21 cellular contexts compared by ENCODE assay signal in the genomic region with DNA sequence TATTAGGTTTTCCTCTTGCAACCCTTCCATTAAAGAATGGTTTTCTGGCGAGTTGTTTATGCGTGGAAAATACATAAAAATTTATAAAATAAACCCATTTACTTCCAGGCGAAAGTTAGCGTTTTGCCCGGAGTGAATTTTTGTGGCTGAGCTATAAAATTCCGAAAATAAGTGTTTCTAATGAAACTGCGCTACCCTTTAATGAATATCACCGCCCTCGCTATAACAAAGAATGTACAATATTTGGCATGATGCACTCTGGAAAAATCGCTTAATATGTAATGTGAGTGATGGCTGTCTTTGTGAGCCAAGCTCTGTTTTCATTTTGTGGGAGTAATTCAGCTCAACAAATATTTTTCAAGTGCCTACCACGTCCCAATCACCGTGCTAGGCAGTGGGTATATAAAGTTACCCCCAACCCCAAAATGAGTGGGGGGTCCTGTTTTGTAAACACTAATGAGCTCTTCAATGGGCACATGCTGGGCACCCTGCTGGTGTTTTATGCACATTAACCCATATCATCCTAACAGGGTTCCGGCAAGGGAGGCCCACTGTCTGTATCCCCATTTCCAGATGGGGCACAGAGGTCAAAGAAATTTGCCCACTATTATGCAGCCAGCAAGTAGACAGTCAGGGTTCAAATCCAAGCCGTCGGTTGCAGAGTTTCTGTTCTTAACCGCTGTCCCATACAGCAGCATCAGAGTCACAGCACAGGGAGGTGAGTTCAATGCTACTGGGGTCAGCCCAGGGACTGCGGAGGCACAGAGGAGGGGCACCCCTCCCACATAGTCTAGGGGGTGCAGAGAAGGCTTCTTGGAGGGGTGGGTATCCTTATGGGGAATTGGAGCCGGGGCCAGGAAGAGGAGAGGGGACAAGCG.
A peak's percentile ranks its signal among the peaks of the same experiment; 100 is the strongest.
DNase-seq lines count a peak whose midpoint lies in the region; TF ChIP-seq lines count a peak whose summit lies in the region.
"Had no signal": no experiment of that assay in that cellular context is flagged by ENCODE, and none has a peak within 500 bp of the region (broad histone marks: within the 10 kb centered on the region; RNA-seq: fewer than 3 reads in every experiment).

No MANE protein-coding gene starts in this region.

- dilution Hi-C loops in mammary epithelial cell (cut with HindIII; ENCODE audit: low sequenced_read_pairs): no loop called here

- H3K36me3 ChIP-seq in mammary epithelial cell (ENCODE audit: insufficient read depth, low read length) (no peaks in the 10 kb centered on the region), breast epithelium (no peaks in the 10 kb centered on the region), endodermal cell (ENCODE audit: control insufficient read depth, insufficient read depth, low read length) (no peaks in the 10 kb centered on the region), iPS-20b (ENCODE audit: insufficient read depth, low read depth, low read length) (no peaks in the 10 kb centered on the region), prostate gland (no peaks in the 10 kb centered on the region)
- H3K36me3 ChIP-seq: SJCRH30 had no signal

- H3K36me3 Mint-ChIP-seq in endodermal cell (ENCODE audit: low read depth) (peaks cover 4% of the 10 kb centered on the region), endothelial cell (ENCODE audit: low read depth, unreplicated experiment) (peaks cover 3% of the 10 kb centered on the region)

- H3K4me1 ChIP-seq in mammary epithelial cell (ENCODE audit: insufficient read depth, low read length) (no peaks in the 10 kb centered on the region), breast epithelium (no peaks in the 10 kb centered on the region), endodermal cell (ENCODE audit: control insufficient read depth, insufficient read depth, low read length) (no peaks in the 10 kb centered on the region), iPS-20b (ENCODE audit: insufficient read depth, low read length) (peaks cover 12% of the 10 kb centered on the region; the same call in 1 of the 2 replicates), prostate gland (replicated peaks) (no peaks in the 10 kb centered on the region)
- H3K4me1 ChIP-seq: SJCRH30 had no signal

- H3K9me3 ChIP-seq in mammary epithelial cell (replicated peaks; ENCODE audit: insufficient read depth, low read length) (no peaks in the 10 kb centered on the region), breast epithelium (no peaks in the 10 kb centered on the region), endodermal cell (ENCODE audit: control insufficient read depth, low read length) (no peaks in the 10 kb centered on the region), iPS-20b (ENCODE audit: insufficient read depth, low read depth, low read length) (no peaks in the 10 kb centered on the region), prostate gland (no peaks in the 10 kb centered on the region)
- H3K9me3 ChIP-seq: SJCRH30 had no signal

- H3K79me2 ChIP-seq in mammary epithelial cell (ENCODE audit: insufficient read depth, low read length): no peaks in the 10 kb centered on the region

- TF ChIP-seq POLR2A in breast epithelium (IDR thresholded peaks at IDR 0.05) (no peak), prostate gland (IDR thresholded peaks at IDR 0.05) (no peak)

- H3K4me2 ChIP-seq in mammary epithelial cell (ENCODE audit: insufficient read depth, low read depth, low read length): no peak overlapping the region
- H3K4me2 ChIP-seq: KMS-11, PC-9 had no signal

- BruUV-seq in mammary epithelial cell (replicated peaks; lab: Mats Ljungman, UMichigan): no TSS peak

- H3K4me3 ChIP-seq in mammary epithelial cell (replicated peaks in 1 of 3; ENCODE audit: insufficient read depth in 1 of 3, low read depth in 2 of 3, low read length in 3 of 3) (no peak overlapping the region), breast epithelium (no peak overlapping the region), endodermal cell (ENCODE audit: low read length) (no peak overlapping the region), iPS-20b (ENCODE audit: low read length) (peak overlapping the region; percentile 31; the same call in 1 of the 2 replicates), prostate gland (no peak overlapping the region)
- H3K4me3 ChIP-seq: PC-9, SJCRH30 had no signal

- H2AFZ ChIP-seq in mammary epithelial cell (ENCODE audit: low read depth, low read length): peak overlapping the region; percentile 39
- H2AFZ ChIP-seq: PC-9 had no signal

- H3K27ac Mint-ChIP-seq in endodermal cell (no peak overlapping the region), endothelial cell (ENCODE audit: unreplicated experiment) (no peak overlapping the region)
- H3K27ac Mint-ChIP-seq: B cell; CD4-positive, alpha-beta T cell had no signal

- CTCF ChIA-PET in mammary epithelial cell (lab: Charles Lee; ENCODE audit: low non-redundant PET): interaction anchor here (0.6 kb wide), 1 partner anchor 704 kb away, joined by 4 read pairs; no protein-coding TSS in a partner anchor

- H3K27ac ChIP-seq in mammary epithelial cell (ENCODE audit: insufficient read depth, low read depth, low read length): no peak overlapping the region
- H3K27ac ChIP-seq in breast epithelium: no peak overlapping the region
- no peak overlapping the region for H3K27ac ChIP-seq in endodermal cell (ENCODE audit: low read depth, low read length)
- H3K27ac ChIP-seq in iPS-20b (ENCODE audit: low read length): no peak overlapping the region
- no peak overlapping the region for H3K27ac ChIP-seq in prostate gland
- H3K27ac ChIP-seq: 22Rv1, KMS-11, PC-9, SJCRH30 had no signal

- no peak overlapping the region for H3K4me3 Mint-ChIP-seq in endodermal cell
- no peak overlapping the region for H3K4me3 Mint-ChIP-seq in endothelial cell (ENCODE audit: unreplicated experiment)
- H3K4me3 Mint-ChIP-seq: B cell; CD4-positive, alpha-beta T cell had no signal

- H3K4me1 Mint-ChIP-seq in endodermal cell: peaks cover 28% of the 10 kb centered on the region
- H3K4me1 Mint-ChIP-seq in endothelial cell (ENCODE audit: unreplicated experiment): peaks cover 21% of the 10 kb centered on the region
- H3K4me1 Mint-ChIP-seq: B cell had no signal

- no peaks in the 10 kb centered on the region for H3K27me3 ChIP-seq in mammary epithelial cell (ENCODE audit: insufficient read depth, low read length)
- no peaks in the 10 kb centered on the region for H3K27me3 ChIP-seq in breast epithelium
- no peaks in the 10 kb centered on the region for H3K27me3 ChIP-seq in endodermal cell (ENCODE audit: control insufficient read depth, insufficient read depth, low read length, poor library complexity, severe bottlenecking)
- H3K27me3 ChIP-seq in iPS-20b (ENCODE audit: insufficient read depth, low read length): peaks cover 24% of the 10 kb centered on the region; the same call in 1 of the 2 replicates
- H3K27me3 ChIP-seq in prostate gland (replicated peaks; ENCODE audit: insufficient read depth): no peaks in the 10 kb centered on the region
- H3K27me3 ChIP-seq: SJCRH30 had no signal

- 41% methylated on average over 16 of the region's 19 CpGs for WGBS in mammary epithelial cell (ENCODE audit: low coverage, missing lambda C conversion rate)
- 75 to 78% methylated on average over 14 to 19 of the region's 19 CpGs for WGBS in endodermal cell (ENCODE audit: insufficient coverage in 1 of 2, insufficient read length in 1 of 2), 2 experiments
- 88% methylated on average over 19 of the region's 19 CpGs for WGBS in prostate gland

- in situ Hi-C loops in mammary epithelial cell (cut with MboI; ENCODE audit: low sequenced_read_pairs in 2 of 2): no loop called here

- H4K20me1 ChIP-seq in mammary epithelial cell (ENCODE audit: insufficient read depth, low read length): no peaks in the 10 kb centered on the region

- H3K27me3 Mint-ChIP-seq in endodermal cell (ENCODE audit: insufficient read depth): peaks cover 2% of the 10 kb centered on the region
- peaks cover 1% of the 10 kb centered on the region for H3K27me3 Mint-ChIP-seq in endothelial cell (ENCODE audit: unreplicated experiment)
- H3K27me3 Mint-ChIP-seq: B cell; CD4-positive, alpha-beta T cell had no signal

- H3K9me3 Mint-ChIP-seq in endodermal cell (no peaks in the 10 kb centered on the region), endothelial cell (ENCODE audit: unreplicated experiment) (no peaks in the 10 kb centered on the region)
- H3K9me3 Mint-ChIP-seq: CD4-positive, alpha-beta T cell had no signal

- DNase-seq in mammary epithelial cell: no peak
- DNase-seq in breast epithelium (ENCODE audit: low spot score in 2 of 2): no peak
- peak; percentile 50 for DNase-seq in endodermal cell
- DNase-seq in endothelial cell (ENCODE audit: low spot score): no peak
- DNase-seq in prostate gland (ENCODE audit: low spot score): no peak
- no peak for DNase-seq in HCEC 1CT
- no peak for DNase-seq in NCI-H345 treated with DMSO at 0.1 percent for 48 hours (lab: John Stamatoyannopoulos, UW; ENCODE audit: unreplicated experiment)
- DNase-seq: CD4-positive, alpha-beta T cell; DMS153; GF-D8; MV-4-11; NCI-H1694 treated with DMSO at 0.1 percent for 48 hours; NCI-H2107; NCI-H524; NCI-H82; PC-9; SJCRH30 had no signal

- intact Hi-C loops in mammary epithelial cell (cut with micrococcal nuclease): no loop called here
- intact Hi-C loops in breast epithelium (cut with DNase I; ENCODE audit: low total_unique reads): no loop called here
- intact Hi-C loops in prostate gland (cut with DNase I): no loop called here

- TF ChIP-seq CTCF in mammary epithelial cell (conservative IDR thresholded peaks at IDR 0.05 in 1 of 2, IDR thresholded peaks at IDR 0.05 in 1 of 2; ENCODE audit: extremely low read depth in 1 of 2, insufficient read depth in 1 of 2, low read depth in 1 of 2, low read length in 2 of 2) (no peak), breast epithelium (IDR thresholded peaks at IDR 0.05) (no peak), endodermal cell (conservative IDR thresholded peaks at IDR 0.05) (no peak), endothelial cell (IDR thresholded peaks at IDR 0.05; ENCODE audit: unreplicated experiment) (no peak), prostate gland (IDR thresholded peaks at IDR 0.05) (no peak)

- H3K9ac ChIP-seq in mammary epithelial cell (ENCODE audit: insufficient read depth, low read length) (no peak overlapping the region), endodermal cell (ENCODE audit: extremely low read depth, low read length, poor library complexity, severe bottlenecking) (no peak overlapping the region), iPS-20b (ENCODE audit: low read depth, low read length) (no peak overlapping the region)
- H3K9ac ChIP-seq: KMS-11 had no signal
